8 cellular contexts compared by ENCODE assay signal in the genomic region with DNA sequence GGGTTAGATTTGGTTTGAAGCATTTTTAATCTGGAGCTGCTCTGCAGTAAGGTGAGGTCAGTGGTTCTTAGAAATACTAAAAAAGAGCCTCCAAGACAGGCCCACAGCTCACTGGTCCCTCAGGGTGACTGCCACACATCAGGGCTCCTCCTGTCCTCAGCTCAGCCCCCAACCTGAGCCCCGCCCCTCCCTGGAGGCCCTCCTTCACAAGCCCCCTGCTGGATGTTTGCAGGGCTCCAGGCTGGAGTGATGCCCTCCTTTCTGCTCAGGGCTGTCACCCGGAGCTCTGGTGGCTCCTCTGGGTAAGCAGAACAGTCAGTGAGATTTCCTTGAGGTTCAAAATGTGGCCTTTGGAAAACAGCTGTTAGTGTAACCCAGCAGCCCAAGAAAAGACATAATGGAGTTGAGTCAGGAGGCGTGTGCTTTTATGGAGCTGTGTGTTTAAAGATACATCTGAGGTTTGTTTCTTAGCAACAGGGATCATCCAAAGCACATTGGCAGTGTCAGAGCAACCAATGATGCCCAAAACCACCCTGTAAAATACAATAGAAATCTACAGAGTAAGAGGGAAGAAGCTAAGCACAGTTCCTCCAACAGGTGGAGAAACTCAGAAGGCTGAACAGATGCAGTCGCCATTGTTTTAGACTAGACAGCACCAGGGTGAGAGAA. TPM values are rescaled to one million over a fixed set of nuclear protein-coding genes. Genes with fewer than 3 reads are reported as not detected.
A peak's percentile ranks its signal among the peaks of the same experiment; 100 is the strongest.
DNase-seq lines count a peak whose midpoint lies in the region; ATAC-seq and TF ChIP-seq lines count a peak whose summit lies in the region.

No MANE protein-coding gene starts in this region.

- intact Hi-C loops in esophagus squamous epithelium (cut with DNase I): no loop called here

- ATAC-seq in GM18505 (IDR thresholded peaks at IDR 0.05; ENCODE audit: unreplicated experiment): no peak
- ATAC-seq in GM19452 (IDR thresholded peaks at IDR 0.05; ENCODE audit: unreplicated experiment): no peak
- ATAC-seq in HG03342 (IDR thresholded peaks at IDR 0.05; ENCODE audit: unreplicated experiment): no peak

- H3F3A ChIP-seq in OCI-LY1 (ENCODE audit: insufficient read depth, low read length): no peaks in the 10 kb centered on the region

- H3K79me2 ChIP-seq in OCI-LY1 (ENCODE audit: insufficient read depth, low read length): no peaks in the 10 kb centered on the region

- no peaks in the 10 kb centered on the region for H3K4me1 ChIP-seq in OCI-LY1 (ENCODE audit: insufficient read depth, low read length, severe bottlenecking)
- peaks cover 0 to 34% (median 4%) of the 10 kb centered on the region in 3 donors for H3K4me1 ChIP-seq in esophagus squamous epithelium

- WGBS in esophagus squamous epithelium, 2 donors: 43 to 55% methylated on average over 2 of the region's 4 CpGs

- no peaks in the 10 kb centered on the region for H3K9me3 ChIP-seq in OCI-LY1 (ENCODE audit: low read length)
- no peaks in the 10 kb centered on the region for H3K9me3 ChIP-seq in esophagus squamous epithelium

- peak; percentile 52 for TF ChIP-seq CTCF in OCI-LY1 (IDR thresholded peaks at IDR 0.05; ENCODE audit: low read length)
- TF ChIP-seq CTCF in esophagus squamous epithelium (IDR thresholded peaks at IDR 0.05): no peak

- H3K4me3 ChIP-seq in OCI-LY1 (ENCODE audit: low read depth, low read length, poor library complexity, severe bottlenecking) (no peak overlapping the region), esophagus squamous epithelium (no peak overlapping the region)

- no peaks in the 10 kb centered on the region for H3K9me2 ChIP-seq in OCI-LY1 (ENCODE audit: low read depth, low read length)

- no peaks in the 10 kb centered on the region for H4K20me1 ChIP-seq in OCI-LY1 (ENCODE audit: insufficient read depth, low read length)

- no peak overlapping the region for H3K27ac ChIP-seq in OCI-LY1 (ENCODE audit: low read depth, low read length, poor library complexity, severe bottlenecking)
- peak overlapping the region; percentile 50 to 74 (median 66) for H3K27ac ChIP-seq in esophagus squamous epithelium

- H3K4me2 ChIP-seq in OCI-LY1 (ENCODE audit: low read length): no peak overlapping the region

- TF ChIP-seq POLR2A in esophagus squamous epithelium (IDR thresholded peaks at IDR 0.05) (no peak), GM18505 (IDR thresholded peaks at IDR 0.05; ENCODE audit: borderline replicate concordance, extremely low read depth, insufficient read depth, insufficient read length) (no peak)

- H3K27me3 ChIP-seq in OCI-LY1 (ENCODE audit: insufficient read depth, low read length) (peaks cover 24% of the 10 kb centered on the region), esophagus squamous epithelium (no peaks in the 10 kb centered on the region)

- no peak overlapping the region for H3K9ac ChIP-seq in OCI-LY1 (ENCODE audit: low read length)

- H2AFZ ChIP-seq in OCI-LY1 (ENCODE audit: low read length): no peak overlapping the region

- H3K36me3 ChIP-seq in OCI-LY1 (ENCODE audit: insufficient read depth, low read length) (no peaks in the 10 kb centered on the region), esophagus squamous epithelium (no peaks in the 10 kb centered on the region)

- DNase-seq in stimulated activated CD4-positive, alpha-beta T cell treated with anti-CD3 and anti-CD28 coated beads, Interleukin-12 subunit alpha, Interleukin-12 subunit beta, amount 100 ng/mL, for 4 hours: peak; percentile 5
- no peak for DNase-seq in stimulated activated CD4-positive, alpha-beta T cell treated with anti-CD3 and anti-CD28 coated beads, Interleukin-4, amount 100 ng/mL, for 24 hours
- DNase-seq in esophagus squamous epithelium (lab: John Stamatoyannopoulos, UW) (no peak), cerebellar cortex (ENCODE audit: low spot score) (no peak)

RNA-seq across cellular contexts. Expression of gene STUM, which starts 21.4 kb away (rescaled TPM):
- 1 to 10 TPM in 1 of 4 donors, under 1 TPM in 3; 0.15 to 3.2 (median 0.34) TPM for total RNA-seq in esophagus squamous epithelium
